18 cellular contexts compared by ENCODE assay signal in the genomic region with DNA sequence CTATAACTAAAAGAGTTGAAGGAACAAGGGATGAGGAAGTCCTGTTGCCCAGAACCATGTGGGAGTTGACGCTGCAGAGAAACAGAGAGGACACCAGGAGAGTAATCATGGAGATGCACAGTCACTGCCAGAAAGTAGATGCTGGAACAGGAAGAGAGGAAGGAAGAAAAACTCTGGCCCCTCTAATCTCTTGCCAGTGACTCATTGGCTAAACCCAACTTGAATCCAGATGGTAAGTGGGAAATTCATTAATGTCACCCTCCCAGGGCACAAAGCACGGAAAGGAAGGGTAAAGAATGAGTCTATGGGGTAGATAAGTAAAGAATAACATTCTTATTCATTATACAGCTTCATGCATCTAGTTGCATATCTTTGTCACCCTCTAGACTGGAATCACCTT.
"Had no signal": no experiment of that assay in that cellular context is flagged by ENCODE, and none has a peak within 500 bp of the region (broad histone marks: within the 10 kb centered on the region; RNA-seq: fewer than 3 reads in every experiment).

No MANE protein-coding gene starts in this region.

- H3K27me3 ChIP-seq: hepatocyte, upper lobe of left lung had no signal

- H3K79me2 ChIP-seq: hepatocyte had no signal

- H3K4me3 ChIP-seq: hepatocyte, left ventricle myocardium inferior, upper lobe of left lung had no signal

- H3K9me3 ChIP-seq: left ventricle myocardium inferior, upper lobe of left lung had no signal

- DNase-seq: activated CD4-positive, alpha-beta T cell treated with anti-CD3 and anti-CD28 coated beads for 4 hours; activated CD4-positive, alpha-beta T cell treated with anti-CD3 and anti-CD28 coated beads, Interleukin-2, amount 50 U/mL, for 48 hours; activated CD4-positive, CD25-positive, alpha-beta regulatory T cell; activated CD8-positive, alpha-beta memory T cell treated with anti-CD3 and anti-CD28 coated beads, Interleukin-2, amount 50 U/mL, for 48 hours; activated naive CD4-positive, alpha-beta T cell treated with Interleukin-2 at 50 U/mL for 16 hours; activated naive CD8-positive, alpha-beta T cell treated with anti-CD3 and anti-CD28 coated beads for 36 hours; activated T-cell treated with anti-CD3 and anti-CD28 coated beads, Interleukin-2, amount 50 U/mL, for 4 hours; amniotic stem cell; cortex of kidney; glutamatergic neuron; left ventricle myocardium inferior; mammary epithelial cell; natural killer cell; stimulated activated CD4-positive, alpha-beta T cell treated with anti-CD3 and anti-CD28 coated beads, Interleukin-4, amount 100 ng/mL, for 24 hours; stimulated activated naive CD8-positive, alpha-beta T cell treated with anti-CD3 and anti-CD28 coated beads, Interleukin-15, Interleukin-2, amounts not matched to agents 100 U/mL and 50 U/mL, for 24 hours; T-helper 17 cell; upper lobe of left lung had no signal

- ATAC-seq: activated T-cell treated with anti-CD3 and anti-CD28 coated beads, Interleukin-2, amount 50 U/mL, for 4 hours; natural killer cell; stimulated activated naive CD8-positive, alpha-beta T cell treated with anti-CD3 and anti-CD28 coated beads, Interleukin-15, Interleukin-2, amounts not matched to agents 100 U/mL and 50 U/mL, for 24 hours; T-helper 17 cell had no signal

- H3K36me3 ChIP-seq: left ventricle myocardium inferior, upper lobe of left lung had no signal

- H2AFZ ChIP-seq: hepatocyte had no signal

- H3K27ac ChIP-seq: hepatocyte, left ventricle myocardium inferior, upper lobe of left lung had no signal

- H3K4me1 ChIP-seq: left ventricle myocardium inferior, upper lobe of left lung had no signal

- H3K4me2 ChIP-seq: hepatocyte had no signal
